8 cellular contexts compared by ENCODE assay signal in genomic region chr1:2212542-2213491, GRCh38. TPM values are rescaled to one million over a fixed set of nuclear protein-coding genes. Genes with fewer than 3 reads are reported as not detected.
A peak's percentile ranks its signal among the peaks of the same experiment; 100 is the strongest.
DNase-seq lines count a peak whose midpoint lies in the region; FAIRE-seq and TF ChIP-seq lines count a peak whose summit lies in the region.

No MANE protein-coding gene starts in this region.

- H3K27ac ChIP-seq in BLaER1 (peak overlapping the region; percentile 81), HL-60 (replicated peaks) (no peak overlapping the region)

- no peak for TF ChIP-seq CTCF in HL-60 (IDR thresholded peaks at IDR 0.05; ENCODE audit: insufficient read depth, low read length)

- H3K9me3 ChIP-seq in BLaER1 (no peaks in the 10 kb centered on the region), iPS-18c (ENCODE audit: control insufficient read depth, insufficient read depth, low read length) (no peaks in the 10 kb centered on the region)

- peak overlapping the region; percentile 71 for H3K9ac ChIP-seq in BLaER1

- H3K36me3 ChIP-seq in BLaER1: no peaks in the 10 kb centered on the region

- DNase-seq in HL-60 (ENCODE audit: low read depth in 1 of 2, low spot score in 1 of 2) (peak; percentile 61 to 74), T-helper 2 cell (peak in 3 of 5 experiments; percentile 50 to 67 (median 57)), cerebellar cortex (ENCODE audit: low spot score) (peak; percentile 98), retina (peak; percentile 90), GM12892 (ENCODE audit: insufficient read length) (no peak), GM19240 (ENCODE audit: insufficient read length, low spot score) (no peak)

- H3K27me3 ChIP-seq in BLaER1 (no peaks in the 10 kb centered on the region), HL-60 (ENCODE audit: insufficient read depth, poor library complexity, severe bottlenecking) (no peaks in the 10 kb centered on the region)

- no peak for TF ChIP-seq POLR2A in GM12892 (IDR thresholded peaks at IDR 0.05; ENCODE audit: low read depth, low read length)

- H3K4me3 ChIP-seq in BLaER1 (peak overlapping the region; percentile 55), HL-60 (replicated peaks; ENCODE audit: insufficient read depth, low read length) (no peak overlapping the region), iPS-18c (ENCODE audit: insufficient read depth, low read depth, low read length) (peak overlapping the region; percentile 36; the same call in 1 of the 2 replicates)

- peaks cover 60% of the 10 kb centered on the region for H3K4me1 ChIP-seq in BLaER1

- FAIRE-seq in GM12892 (lab: Jason Lieb, UNC): no peak

- H4K20me1 ChIP-seq in BLaER1: no peaks in the 10 kb centered on the region

- H3K4me2 ChIP-seq in BLaER1: peak overlapping the region; percentile 93

RNA-seq across cellular contexts. Expression of gene SKI, which starts 15.3 kb away (rescaled TPM):
- 2.0 TPM for polyA plus RNA-seq in GM12892 (2012; ENCODE audit: missing spikeins)

RNA-seq across cellular contexts. Expression of gene FAAP20, which starts 18.2 kb away (rescaled TPM):
- polyA plus RNA-seq in GM12892 (2012; ENCODE audit: missing spikeins): 4.9 TPM

Comparison
In these comparisons a context has a peak if more than half of its experiments do, and no peak if none do; other contexts are left out.
1. DNase-seq: peak in HL-60 (2 of 2), T-helper 2 cell (3 of 5), cerebellar cortex (single experiment) and retina (single experiment); none in GM12892 (single experiment) and GM19240 (single experiment).